ENCODE assay signal across 17 cellular contexts in the genomic region with DNA sequence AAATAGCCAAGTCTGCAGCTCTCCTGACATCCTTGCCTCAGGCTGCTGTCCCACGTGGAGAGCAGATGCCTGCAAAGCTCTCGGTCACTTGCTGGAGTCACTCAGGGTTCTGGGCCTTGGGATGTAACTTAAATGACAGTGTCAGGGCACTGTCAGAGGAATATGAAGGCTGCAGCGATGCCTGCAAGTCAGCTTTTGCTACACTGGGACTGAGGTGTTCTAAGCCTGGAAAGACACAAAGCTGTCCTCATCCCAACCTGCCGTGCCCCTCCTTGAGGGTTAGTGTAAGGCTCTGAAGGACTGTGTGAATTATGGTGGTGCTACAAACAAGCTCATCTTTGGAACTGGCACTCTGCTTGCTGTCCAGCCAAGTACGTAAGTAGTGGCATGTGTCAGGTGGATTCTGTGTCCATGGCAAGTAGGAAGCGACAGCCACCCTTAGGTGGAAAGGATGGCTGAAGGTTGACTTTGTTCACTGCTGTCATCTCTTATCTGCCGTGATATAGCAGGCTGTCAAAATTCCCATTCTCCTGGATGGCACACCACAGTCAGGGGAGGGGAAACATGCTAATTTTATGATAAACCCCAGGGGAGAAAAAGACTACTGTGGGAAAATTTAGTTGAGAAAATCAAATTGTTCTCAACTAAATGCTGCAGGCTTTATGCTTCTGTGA.
DNase-seq lines count a peak whose midpoint lies in the region; ATAC-seq and TF ChIP-seq lines count a peak whose summit lies in the region.
"Had no signal": no experiment of that assay in that cellular context is flagged by ENCODE, and none has a peak within 500 bp of the region (broad histone marks: within the 10 kb centered on the region; RNA-seq: fewer than 3 reads in every experiment).

No MANE protein-coding gene starts in this region.

- peaks cover 15% of the 10 kb centered on the region for H3K36me3 Mint-ChIP-seq in T-helper 17 cell (ENCODE audit: low read depth)

- no peaks in the 10 kb centered on the region for H3F3A ChIP-seq in SK-N-SH (replicated peaks; ENCODE audit: insufficient read depth)

- no peak overlapping the region for H3K27ac ChIP-seq in SK-N-SH (ENCODE audit: low read depth in 2 of 2, low read length in 1 of 2)
- H3K27ac ChIP-seq: 22Rv1, thoracic aorta had no signal

- H3K27ac Mint-ChIP-seq in T-helper 17 cell = peak overlapping the region; percentile 100

- POLR2A ChIA-PET in SK-N-SH (lab: Yijun Ruan, JAX) = no interaction called here

- no peak for TF ChIP-seq EP300 in SK-N-SH (IDR thresholded peaks at IDR 0.05; ENCODE audit: borderline replicate concordance in 1 of 2, low read depth in 1 of 2, low read length in 1 of 2)

- H2AFZ ChIP-seq in SK-N-SH (ENCODE audit: low read depth) = no peak overlapping the region

- no peaks in the 10 kb centered on the region for H3K36me3 ChIP-seq in SK-N-SH (replicated peaks in 1 of 2; ENCODE audit: control insufficient read depth in 1 of 2, insufficient read depth in 2 of 2, low read length in 1 of 2)
- H3K36me3 ChIP-seq: thoracic aorta had no signal

- no peaks in the 10 kb centered on the region for H4K20me1 ChIP-seq in SK-N-SH (ENCODE audit: insufficient read depth)

- WGBS in SK-N-SH (ENCODE audit: low lambda C conversion rate) = 19% methylated on average over 3 of the region's 7 CpGs

- peaks cover 50% of the 10 kb centered on the region for H3K4me1 Mint-ChIP-seq in T-helper 17 cell

- no peak for TF ChIP-seq CTCF in SK-N-SH (IDR thresholded peaks at IDR 0.05)
- TF ChIP-seq CTCF in GM12864 (IDR thresholded peaks at IDR 0.05; ENCODE audit: low read depth, low read length, missing control alignments) = no peak

- H3K4me3 ChIP-seq in SK-N-SH (ENCODE audit: low read depth in 2 of 2, low read length in 1 of 2) (no peak overlapping the region), GM12864 (ENCODE audit: low read depth, low read length) (peak overlapping the region; percentile 6), mononuclear cell (ENCODE audit: low read length) (peak overlapping the region; percentile 29)
- H3K4me3 ChIP-seq: SK-N-MC, thoracic aorta had no signal

- H3K9me3 ChIP-seq in SK-N-SH = no peaks in the 10 kb centered on the region
- no peaks in the 10 kb centered on the region for H3K9me3 ChIP-seq in T-helper 17 cell (ENCODE audit: control insufficient read depth, low read length, poor library complexity, severe bottlenecking)
- H3K9me3 ChIP-seq in mononuclear cell (ENCODE audit: low read depth, low read length) = no peaks in the 10 kb centered on the region
- H3K9me3 ChIP-seq: thoracic aorta had no signal

- no peaks in the 10 kb centered on the region for H3K9me2 ChIP-seq in SK-N-SH

- DNase-seq in SK-N-SH = peak; percentile 25
- DNase-seq in GM12864 (ENCODE audit: low read depth) = no peak
- DNase-seq in T-helper 17 cell = no peak
- DNase-seq in HuH-7.5 (ENCODE audit: low spot score) = no peak
- DNase-seq: activated CD4-positive, alpha-beta T cell treated with anti-CD3 and anti-CD28 coated beads for 1 hour; amygdala; IMR-90; midbrain; NCI-H1417; NCI-H69 had no signal

- ATAC-seq in SK-N-SH treated with all-trans-retinoic acid at 6 μM for 48 hours (no peak), T-helper 17 cell (no peak), GM21367 (IDR thresholded peaks at IDR 0.05; ENCODE audit: unreplicated experiment) (no peak), HG02840 (IDR thresholded peaks at IDR 0.05; ENCODE audit: low FRiP score, unreplicated experiment) (no peak)

- H3K9ac ChIP-seq in SK-N-SH = no peak overlapping the region

- CTCF ChIA-PET in SK-N-SH (lab: Yijun Ruan, JAX) = no interaction called here

- H3K4me1 ChIP-seq in SK-N-SH (ENCODE audit: control insufficient read depth in 1 of 2, insufficient read depth in 2 of 2, low read depth in 1 of 2, low read length in 1 of 2) = peaks cover 4 to 32% of the 10 kb centered on the region in 2 experiments; a peak in 2 of 4 replicates
- H3K4me1 ChIP-seq in mononuclear cell (ENCODE audit: insufficient read depth, low read length) = peaks cover 51% of the 10 kb centered on the region

- TF ChIP-seq RAD21 in SK-N-SH (IDR thresholded peaks at IDR 0.05; ENCODE audit: low read length) = no peak

- H3K4me2 ChIP-seq in SK-N-SH = no peak overlapping the region

- H3K27me3 Mint-ChIP-seq in T-helper 17 cell = no peaks in the 10 kb centered on the region

- H3K4me3 Mint-ChIP-seq in T-helper 17 cell = peak overlapping the region; percentile 85

- no peaks in the 10 kb centered on the region for H3K79me2 ChIP-seq in SK-N-SH (ENCODE audit: insufficient read depth)

- no peaks in the 10 kb centered on the region; the same call in none of the 2 replicates for H3K27me3 ChIP-seq in SK-N-SH (ENCODE audit: insufficient read depth)
- no peaks in the 10 kb centered on the region for H3K27me3 ChIP-seq in mononuclear cell (ENCODE audit: insufficient read depth, low read length)

TF ChIP-seq in SK-N-SH, 30 proteins besides CTCF, POLR2A, EP300 and RAD21:
- TF ChIP-seq SMC3 (IDR thresholded peaks at IDR 0.05; ENCODE audit: low read depth, low read length) (no peak), MXI1 (IDR thresholded peaks at IDR 0.05; ENCODE audit: low read depth, low read length) (peak; percentile 75; the same call in 1 of the 2 replicates)

TF ChIP-seq in SK-N-SH treated with all-trans-retinoic acid at 6 μM for 48 hours, 23 proteins besides CTCF, POLR2A, EP300 and RAD21:
- TF ChIP-seq, protein P1, sequence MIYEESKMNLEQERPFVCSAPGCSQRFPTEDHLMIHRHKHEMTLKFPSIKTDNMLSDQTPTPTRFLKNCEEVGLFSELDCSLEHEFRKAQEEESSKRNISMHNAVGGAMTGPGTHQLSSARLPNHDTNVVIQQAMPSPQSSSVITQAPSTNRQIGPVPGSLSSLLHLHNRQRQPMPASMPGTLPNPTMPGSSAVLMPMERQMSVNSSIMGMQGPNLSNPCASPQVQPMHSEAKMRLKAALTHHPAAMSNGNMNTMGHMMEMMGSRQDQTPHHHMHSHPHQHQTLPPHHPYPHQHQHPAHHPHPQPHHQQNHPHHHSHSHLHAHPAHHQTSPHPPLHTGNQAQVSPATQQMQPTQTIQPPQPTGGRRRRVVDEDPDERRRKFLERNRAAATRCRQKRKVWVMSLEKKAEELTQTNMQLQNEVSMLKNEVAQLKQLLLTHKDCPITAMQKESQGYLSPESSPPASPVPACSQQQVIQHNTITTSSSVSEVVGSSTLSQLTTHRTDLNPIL (CRISPR knock-in tag; IDR thresholded peaks at IDR 0.05; ENCODE audit: low read depth) = no peak
- TF ChIP-seq ZNF8 (CRISPR knock-in tag; IDR thresholded peaks at IDR 0.05) (no peak), TCF4 (CRISPR knock-in tag; IDR thresholded peaks at IDR 0.05; ENCODE audit: borderline replicate concordance) (no peak), ZNF70 (CRISPR knock-in tag; IDR thresholded peaks at IDR 0.05) (no peak), GLIS3 (CRISPR knock-in tag; IDR thresholded peaks at IDR 0.05) (no peak), PPARA (CRISPR knock-in tag; IDR thresholded peaks at IDR 0.05; ENCODE audit: borderline replicate concordance) (no peak)
- TF ChIP-seq, protein P2, sequence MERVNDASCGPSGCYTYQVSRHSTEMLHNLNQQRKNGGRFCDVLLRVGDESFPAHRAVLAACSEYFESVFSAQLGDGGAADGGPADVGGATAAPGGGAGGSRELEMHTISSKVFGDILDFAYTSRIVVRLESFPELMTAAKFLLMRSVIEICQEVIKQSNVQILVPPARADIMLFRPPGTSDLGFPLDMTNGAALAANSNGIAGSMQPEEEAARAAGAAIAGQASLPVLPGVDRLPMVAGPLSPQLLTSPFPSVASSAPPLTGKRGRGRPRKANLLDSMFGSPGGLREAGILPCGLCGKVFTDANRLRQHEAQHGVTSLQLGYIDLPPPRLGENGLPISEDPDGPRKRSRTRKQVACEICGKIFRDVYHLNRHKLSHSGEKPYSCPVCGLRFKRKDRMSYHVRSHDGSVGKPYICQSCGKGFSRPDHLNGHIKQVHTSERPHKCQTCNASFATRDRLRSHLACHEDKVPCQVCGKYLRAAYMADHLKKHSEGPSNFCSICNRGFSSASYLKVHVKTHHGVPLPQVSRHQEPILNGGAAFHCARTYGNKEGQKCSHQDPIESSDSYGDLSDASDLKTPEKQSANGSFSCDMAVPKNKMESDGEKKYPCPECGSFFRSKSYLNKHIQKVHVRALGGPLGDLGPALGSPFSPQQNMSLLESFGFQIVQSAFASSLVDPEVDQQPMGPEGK (CRISPR knock-in tag; IDR thresholded peaks at IDR 0.05; ENCODE audit: borderline replicate concordance) = no peak

Comparison
In these comparisons a context has a peak if more than half of its experiments do, and no peak if none do; other contexts are left out.
1. H3K4me3 ChIP-seq: peak in GM12864 (single experiment) and mononuclear cell (single experiment); none in SK-N-SH (0 of 2).